Comparison of ENCODE assay signal across 11 cellular contexts in the genomic region with DNA sequence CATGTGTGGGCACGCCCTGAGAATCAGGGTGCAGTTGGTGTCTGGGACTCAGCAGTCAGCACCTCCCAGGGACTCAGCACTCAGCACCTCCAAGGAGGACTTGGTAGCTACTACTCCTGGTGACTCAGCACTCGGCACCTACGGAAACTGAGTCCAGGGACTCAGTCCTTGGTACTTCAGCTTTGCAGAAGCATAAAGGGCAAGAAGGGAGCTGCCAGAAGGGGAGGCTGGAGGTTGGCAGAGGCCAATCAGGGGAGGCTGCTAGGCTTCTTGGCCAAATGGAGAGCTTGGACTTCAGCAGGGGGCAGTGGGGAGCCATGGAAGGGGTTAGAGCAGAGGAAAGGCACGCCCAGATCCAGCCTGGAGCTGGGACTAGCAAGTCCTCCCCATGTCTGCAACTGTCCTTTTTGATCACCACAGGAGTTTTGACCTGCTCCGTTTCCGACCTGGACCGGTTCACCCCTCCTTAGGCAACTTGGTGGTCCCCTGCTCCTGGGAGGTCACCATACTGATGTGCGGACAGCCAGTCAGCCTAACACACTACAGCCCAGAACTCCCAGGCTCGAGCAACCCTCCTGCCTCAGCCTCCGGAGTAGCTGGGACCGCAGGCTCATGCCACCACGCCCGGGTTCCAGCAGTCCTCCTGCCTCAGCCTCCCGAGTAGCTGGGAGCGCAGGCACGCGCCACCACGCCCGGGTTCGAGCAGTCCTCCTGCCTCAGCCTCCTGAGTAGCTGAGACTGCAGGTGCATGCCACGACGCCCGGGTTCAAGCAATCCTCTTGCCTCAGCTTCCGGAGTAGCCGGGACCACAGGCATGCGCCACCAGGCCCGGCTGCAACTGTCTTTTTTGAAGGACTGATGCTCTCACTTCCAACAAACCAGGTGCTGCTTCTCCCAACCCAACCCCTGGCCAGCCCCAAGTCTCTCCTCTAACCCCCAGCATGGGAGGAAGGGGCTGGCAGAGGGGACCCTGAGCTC. TPM values are rescaled to one million over a fixed set of nuclear protein-coding genes. Genes with fewer than 3 reads are reported as not detected.
DNase-seq lines count a peak whose midpoint lies in the region; ATAC-seq, FAIRE-seq and TF ChIP-seq lines count a peak whose summit lies in the region.
"Had no signal": no experiment of that assay in that cellular context is flagged by ENCODE, and none has a peak within 500 bp of the region (broad histone marks: within the 10 kb centered on the region; RNA-seq: fewer than 3 reads in every experiment).

No MANE protein-coding gene starts in this region.

- H3K9me3 Mint-ChIP-seq in activated naive CD4-positive, alpha-beta T cell treated with anti-CD3 and anti-CD28 coated beads, Interleukin-2, amount 10 ng/mL, durations not matched to agents 7 days and 5 days, result no peaks in the 10 kb centered on the region
- H3K9me3 Mint-ChIP-seq in stimulated activated naive CD8-positive, alpha-beta T cell treated with anti-CD3 and anti-CD28 coated beads, Interleukin-15, amount 100 ng/mL, for 72 hours, result no peaks in the 10 kb centered on the region

- CTCF ChIA-PET in activated naive CD4-positive, alpha-beta T cell treated with anti-CD3 and anti-CD28 coated beads, Interleukin-2, amount 10 ng/mL, durations not matched to agents 7 days and 5 days (lab: Charles Lee), result interaction anchor here (1.1 to 1.7 kb wide), 3 partner anchors 8 to 78 kb away, joined by 6 to 11 read pairs (median 7); a partner anchor contains a TSS

- peak overlapping the region; percentile 74 for H3K4me3 Mint-ChIP-seq in activated naive CD4-positive, alpha-beta T cell treated with anti-CD3 and anti-CD28 coated beads, Interleukin-2, amount 10 ng/mL, durations not matched to agents 7 days and 5 days
- peak overlapping the region; percentile 66 to 75 for H3K4me3 Mint-ChIP-seq in stimulated activated naive CD8-positive, alpha-beta T cell treated with anti-CD3 and anti-CD28 coated beads, Interleukin-15, amount 100 ng/mL, for 72 hours

- no peaks in the 10 kb centered on the region for H3K9me3 ChIP-seq in RWPE2 (ENCODE audit: severe bottlenecking)

- H3K4me1 Mint-ChIP-seq in activated naive CD4-positive, alpha-beta T cell treated with anti-CD3 and anti-CD28 coated beads, Interleukin-2, amount 10 ng/mL, durations not matched to agents 7 days and 5 days, result peaks cover 45% of the 10 kb centered on the region
- peaks cover 42% of the 10 kb centered on the region for H3K4me1 Mint-ChIP-seq in stimulated activated naive CD8-positive, alpha-beta T cell treated with anti-CD3 and anti-CD28 coated beads, Interleukin-15, amount 100 ng/mL, for 72 hours

- H3K27ac Mint-ChIP-seq in activated naive CD4-positive, alpha-beta T cell treated with anti-CD3 and anti-CD28 coated beads, Interleukin-2, amount 10 ng/mL, durations not matched to agents 7 days and 5 days, result peak overlapping the region; percentile 42
- H3K27ac Mint-ChIP-seq in stimulated activated naive CD8-positive, alpha-beta T cell treated with anti-CD3 and anti-CD28 coated beads, Interleukin-15, amount 100 ng/mL, for 72 hours, result peak overlapping the region in 1 of 2 donors; percentile 12

- H3K4me1 ChIP-seq in RWPE2 (ENCODE audit: insufficient read depth, poor library complexity, severe bottlenecking), result no peaks in the 10 kb centered on the region

- peaks cover 24% of the 10 kb centered on the region for H3K27me3 Mint-ChIP-seq in activated naive CD4-positive, alpha-beta T cell treated with anti-CD3 and anti-CD28 coated beads, Interleukin-2, amount 10 ng/mL, durations not matched to agents 7 days and 5 days
- H3K27me3 Mint-ChIP-seq in stimulated activated naive CD8-positive, alpha-beta T cell treated with anti-CD3 and anti-CD28 coated beads, Interleukin-15, amount 100 ng/mL, for 72 hours, result no peaks in the 10 kb centered on the region

- H3K4me3 ChIP-seq in RWPE2 (ENCODE audit: severe bottlenecking) (peak overlapping the region; percentile 37), fibroblast of the aortic adventitia (ENCODE audit: low read depth, low read length) (no peak overlapping the region)

- no peak for FAIRE-seq in GM19239 (lab: Jason Lieb, UNC)
- FAIRE-seq: TTC549 had no signal

- in situ Hi-C loops in ACHN (cut with HindIII; ENCODE audit: low pct_ligation_motif_present, low pct_unique_long_range_greater_than_20kb, low sequenced_read_pairs), result no loop called here

- no peak for ATAC-seq in RWPE2 (ENCODE audit: low read depth)
- ATAC-seq in stimulated activated naive CD8-positive, alpha-beta T cell treated with anti-CD3 and anti-CD28 coated beads, Interleukin-15, amount 100 ng/mL, for 72 hours, result no peak

- DNase-seq in activated naive CD4-positive, alpha-beta T cell treated with anti-CD3 and anti-CD28 coated beads, Interleukin-2, amount 10 ng/mL, durations not matched to agents 7 days and 5 days, result no peak
- no peak for DNase-seq in activated naive CD4-positive, alpha-beta T cell treated with Interleukin-2 at 50 U/mL for 16 hours
- no peak for DNase-seq in RWPE2 (ENCODE audit: low spot score)
- peak; percentile 25 for DNase-seq in fibroblast of the aortic adventitia (ENCODE audit: low read depth)
- DNase-seq in stimulated activated naive CD8-positive, alpha-beta T cell treated with anti-CD3 and anti-CD28 coated beads, Interleukin-15, amount 100 ng/mL, for 72 hours, result no peak
- no peak for DNase-seq in GM19239 (ENCODE audit: insufficient read length, low spot score)
- no peak for DNase-seq in NCI-H345 (lab: John Stamatoyannopoulos, UW)
- DNase-seq in ACHN, result no peak
- DNase-seq: cerebellar nuclear complex, DND-41 had no signal

- TF ChIP-seq CTCF in RWPE2 (IDR thresholded peaks at IDR 0.05; ENCODE audit: poor library complexity, severe bottlenecking) (no peak), fibroblast of the aortic adventitia (IDR thresholded peaks at IDR 0.05; ENCODE audit: insufficient read depth, low read length) (peak; percentile 15)

- H3K36me3 Mint-ChIP-seq in activated naive CD4-positive, alpha-beta T cell treated with anti-CD3 and anti-CD28 coated beads, Interleukin-2, amount 10 ng/mL, durations not matched to agents 7 days and 5 days, result peaks cover 5% of the 10 kb centered on the region

- H3K27me3 ChIP-seq in RWPE2 (ENCODE audit: insufficient read depth, poor library complexity, severe bottlenecking), result no peaks in the 10 kb centered on the region

- H3K36me3 ChIP-seq in RWPE2 (ENCODE audit: low read depth), result no peaks in the 10 kb centered on the region

- H3K27ac ChIP-seq in RWPE2 (ENCODE audit: poor library complexity, severe bottlenecking), result no peak overlapping the region

RNA-seq across cellular contexts. Expression of a gene that starts 1.5 kb away (rescaled TPM):
- not detected in 2 replicates for total RNA-seq in fibroblast of the aortic adventitia (ENCODE audit: low replicate concordance)

RNA-seq across cellular contexts. Expression of a gene that starts 9.7 kb away (rescaled TPM):
- 28.7 and 51.6 TPM in 2 replicates for total RNA-seq in fibroblast of the aortic adventitia (ENCODE audit: low replicate concordance)

RNA-seq across cellular contexts. Expression of a gene that starts 25.6 kb away (rescaled TPM):
- total RNA-seq in fibroblast of the aortic adventitia (ENCODE audit: low replicate concordance), result 30.4 and 38.7 TPM in 2 replicates

RNA-seq across cellular contexts. Expression of a gene that starts 46.3 kb away (rescaled TPM):
- total RNA-seq in fibroblast of the aortic adventitia (ENCODE audit: low replicate concordance), result 1.3 and 5.6 TPM in 2 replicates
